Comparison of ENCODE assay signal across 19 cellular contexts in genomic region chr11:64720640-64721358, GRCh38. TPM values are rescaled to one million over a fixed set of nuclear protein-coding genes. Genes with fewer than 3 reads are reported as not detected.
DNase-seq lines count a peak whose midpoint lies in the region; ATAC-seq and TF ChIP-seq lines count a peak whose summit lies in the region.
"Had no signal": no experiment of that assay in that cellular context is flagged by ENCODE, and none has a peak within 500 bp of the region (broad histone marks: within the 10 kb centered on the region; RNA-seq: fewer than 3 reads in every experiment).

No MANE protein-coding gene starts in this region.

- H2BK120ac ChIP-seq in trophoblast cell (ENCODE audit: insufficient read depth, low read length, poor library complexity), result no peak overlapping the region

- H3K4ac ChIP-seq in trophoblast cell (ENCODE audit: low read depth, low read length), result no peak overlapping the region

- H3K23ac ChIP-seq in trophoblast cell (ENCODE audit: low read length), result no peak overlapping the region

- TF ChIP-seq CTCF in RWPE2 (IDR thresholded peaks at IDR 0.05; ENCODE audit: poor library complexity, severe bottlenecking), result no peak
- TF ChIP-seq CTCF in endothelial cell (IDR thresholded peaks at IDR 0.05; ENCODE audit: unreplicated experiment), result no peak

- no peak overlapping the region for H3K9ac ChIP-seq in trophoblast cell (ENCODE audit: low read length)
- H3K9ac ChIP-seq: KMS-11, SK-N-SH had no signal

- no peaks in the 10 kb centered on the region for H3K79me1 ChIP-seq in trophoblast cell (ENCODE audit: low read length)

- no peak overlapping the region for H3K18ac ChIP-seq in trophoblast cell (ENCODE audit: low read length)

- H4K91ac ChIP-seq in trophoblast cell (ENCODE audit: low read depth, low read length), result no peak overlapping the region

- no peaks in the 10 kb centered on the region for H3K9me3 Mint-ChIP-seq in endothelial cell (ENCODE audit: unreplicated experiment)

- H3K27me3 ChIP-seq in RWPE2 (ENCODE audit: insufficient read depth, poor library complexity, severe bottlenecking), result peaks cover 50% of the 10 kb centered on the region
- peaks cover 9% of the 10 kb centered on the region for H3K27me3 ChIP-seq in trophoblast cell (ENCODE audit: insufficient read depth, low read length)

- no peaks in the 10 kb centered on the region for H3K79me2 ChIP-seq in trophoblast cell (ENCODE audit: control insufficient read depth, insufficient read depth, low read length, poor library complexity)

- H3K27ac ChIP-seq in RWPE2 (ENCODE audit: poor library complexity, severe bottlenecking), result no peak overlapping the region
- no peak overlapping the region for H3K27ac ChIP-seq in trophoblast cell (ENCODE audit: low read depth, low read length)
- H3K27ac ChIP-seq: KMS-11 had no signal

- H3K9me3 ChIP-seq in RWPE2 (ENCODE audit: severe bottlenecking), result no peaks in the 10 kb centered on the region
- H3K9me3 ChIP-seq in trophoblast cell (ENCODE audit: insufficient read depth, low read depth, low read length), result peaks cover 5% of the 10 kb centered on the region
- H3K9me3 ChIP-seq: MG63, SK-N-SH had no signal

- H3K4me3 ChIP-seq in RWPE2 (ENCODE audit: severe bottlenecking) (no peak overlapping the region), trophoblast cell (ENCODE audit: low read depth, low read length) (peak overlapping the region; percentile 20)
- H3K4me3 ChIP-seq: MG63 had no signal

- peaks cover 25% of the 10 kb centered on the region for H3K27me3 Mint-ChIP-seq in endothelial cell (ENCODE audit: unreplicated experiment)

- peaks cover 20% of the 10 kb centered on the region for H3K4me1 Mint-ChIP-seq in endothelial cell (ENCODE audit: unreplicated experiment)

- H4K8ac ChIP-seq in trophoblast cell (ENCODE audit: low read depth, low read length), result no peak overlapping the region

- no peak overlapping the region for H3K4me3 Mint-ChIP-seq in endothelial cell (ENCODE audit: unreplicated experiment)

- no peaks in the 10 kb centered on the region for H3K36me3 ChIP-seq in RWPE2 (ENCODE audit: low read depth)
- no peaks in the 10 kb centered on the region for H3K36me3 ChIP-seq in trophoblast cell (ENCODE audit: control insufficient read depth in 1 of 2, insufficient read depth in 2 of 2, low read length in 2 of 2)
- H3K36me3 ChIP-seq: MG63 had no signal

- no peak for ATAC-seq in RWPE2 (ENCODE audit: low read depth)
- no peak for ATAC-seq in GM18867 (IDR thresholded peaks at IDR 0.05; ENCODE audit: unreplicated experiment)
- ATAC-seq in esophagus mucosa, result no peak
- ATAC-seq in HG03432 (IDR thresholded peaks at IDR 0.05; ENCODE audit: unreplicated experiment), result no peak
- ATAC-seq: HCT116, Panc1 had no signal

- WGBS in trophoblast cell (ENCODE audit: extremely low coverage, insufficient coverage, insufficient read length), result no CpG with 5 or more reads among the region's 12 CpGs

- peaks cover 5% of the 10 kb centered on the region for H3K36me3 Mint-ChIP-seq in endothelial cell (ENCODE audit: low read depth, unreplicated experiment)

- H3K27ac Mint-ChIP-seq in endothelial cell (ENCODE audit: unreplicated experiment), result peak overlapping the region; percentile 11

- H3K4me1 ChIP-seq in RWPE2 (ENCODE audit: insufficient read depth, poor library complexity, severe bottlenecking) (no peaks in the 10 kb centered on the region), trophoblast cell (ENCODE audit: control insufficient read depth in 1 of 2, insufficient read depth in 2 of 2, low read length in 2 of 2) (no peaks in the 10 kb centered on the region)

- H2BK12ac ChIP-seq in trophoblast cell (ENCODE audit: low read length), result no peak overlapping the region

- no peak overlapping the region for H2AK5ac ChIP-seq in trophoblast cell (ENCODE audit: low read length)

- no peak overlapping the region for H3K4me2 ChIP-seq in trophoblast cell (ENCODE audit: low read length)
- H3K4me2 ChIP-seq: KMS-11, SK-N-SH had no signal

- no peak overlapping the region for H2AFZ ChIP-seq in trophoblast cell (ENCODE audit: insufficient read depth, low read length, poor library complexity)

- H4K12ac ChIP-seq in trophoblast cell (ENCODE audit: low read depth, low read length), result no peak overlapping the region

- no peak overlapping the region for H2BK5ac ChIP-seq in trophoblast cell (ENCODE audit: low read depth, low read length, poor library complexity)

- peak; percentile 37 for DNase-seq in COR-L47 (lab: John Stamatoyannopoulos, UW)
- DNase-seq in RWPE2 (ENCODE audit: low spot score), result peak; percentile 52
- DNase-seq in endothelial cell (ENCODE audit: low spot score), result no peak
- DNase-seq in trophoblast cell, result no peak
- DNase-seq: EL, MG63, NCI-H1092 treated with DMSO at 0.1 percent for 48 hours, NCI-H1694, NCI-H446, NCI-H774, Right ventricle myocardium superior, SK-N-SH had no signal

- no peak overlapping the region for H3K14ac ChIP-seq in trophoblast cell (ENCODE audit: low read length)

RNA-seq across cellular contexts. Expression of gene NRXN2, which starts 2.2 kb away (rescaled TPM):
- 11.5 TPM for total RNA-seq in endothelial cell (ENCODE audit: unreplicated experiment)
- polyA plus RNA-seq in trophoblast cell (2013), result 2.9 and 3.1 TPM in 2 replicates
- 0.12 TPM for total RNA-seq in esophagus mucosa
- polyA plus RNA-seq: AG04450 had no signal

RNA-seq across cellular contexts. Expression of gene RASGRP2, which starts 23.1 kb away (rescaled TPM):
- 139 TPM for total RNA-seq in endothelial cell (ENCODE audit: unreplicated experiment)
- 0.50 and 0.55 TPM in 2 replicates for polyA plus RNA-seq in trophoblast cell (2013)
- 1.1 TPM for total RNA-seq in esophagus mucosa

RNA-seq across cellular contexts. Expression of gene PYGM, which starts 39.0 kb away (rescaled TPM):
- total RNA-seq in endothelial cell (ENCODE audit: unreplicated experiment), result 0.26 TPM
- polyA plus RNA-seq in trophoblast cell (2013), result 0.83 and 0.94 TPM in 2 replicates
- 0.44 TPM for total RNA-seq in esophagus mucosa

RNA-seq across cellular contexts. Expression of gene SF1, which starts 57.5 kb away (rescaled TPM):
- total RNA-seq in endothelial cell (ENCODE audit: unreplicated experiment) (322 TPM), esophagus mucosa (129 TPM)
- polyA plus RNA-seq in trophoblast cell (2013), result 185 and 187 TPM in 2 replicates

Comparison
In these comparisons a context has a peak if more than half of its experiments do, and no peak if none do; other contexts are left out.
1. DNase-seq: peak in COR-L47 (single experiment) and RWPE2 (single experiment); none in endothelial cell (single experiment) and trophoblast cell (0 of 2).
2. RNA of gene NRXN2, which starts 2.2 kb away (total RNA-seq): 11.5 TPM in endothelial cell (single experiment); 0.12 TPM in esophagus mucosa (single experiment); every median in the first group is over 10 times any median in the second.
3. RNA of gene RASGRP2, which starts 23.1 kb away (total RNA-seq): 139 TPM in endothelial cell (single experiment); 1.1 TPM in esophagus mucosa (single experiment); every median in the first group is over 10 times any median in the second.